Comparison of ENCODE assay signal across 8 cellular contexts in the genomic region with DNA sequence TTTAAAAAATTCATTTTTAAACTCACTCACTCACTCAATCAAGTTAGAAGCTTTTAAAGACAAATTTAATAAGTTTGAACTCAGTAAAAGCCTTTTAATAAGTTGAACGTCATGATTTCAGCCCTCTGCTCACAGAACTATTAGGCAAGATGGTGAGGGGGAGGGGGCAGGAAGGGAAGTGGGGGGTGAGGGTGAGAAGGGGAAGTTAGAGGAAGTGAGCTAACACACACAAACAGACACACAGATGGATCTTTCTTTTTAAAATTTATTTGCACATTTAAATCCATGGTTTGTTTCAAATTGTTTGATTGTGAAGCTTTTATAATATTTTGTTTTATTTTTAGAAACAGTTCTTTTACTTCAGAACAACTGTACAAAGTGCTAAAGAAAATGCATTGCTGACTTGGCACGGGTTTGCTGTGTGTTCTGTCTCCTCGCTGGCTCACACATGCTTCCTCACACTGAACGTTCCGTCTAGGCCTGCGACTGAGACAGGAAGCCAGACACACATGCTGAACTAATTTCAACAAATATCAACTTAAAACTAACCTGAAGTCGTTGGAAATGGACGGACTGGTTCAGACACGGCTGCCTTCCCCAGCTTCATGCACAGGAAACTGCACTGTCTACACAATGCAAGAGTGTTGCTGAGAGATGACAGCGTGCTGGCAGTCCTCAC. TPM values are rescaled to one million over a fixed set of nuclear protein-coding genes. Genes with fewer than 3 reads are reported as not detected.
DNase-seq lines count a peak whose midpoint lies in the region; ATAC-seq, FAIRE-seq and TF ChIP-seq lines count a peak whose summit lies in the region.

No MANE protein-coding gene starts in this region.

- H3K36me3 Mint-ChIP-seq in central memory CD8-positive, alpha-beta T cell (ENCODE audit: insufficient read depth), result peaks cover 9% of the 10 kb centered on the region

- H3K4ac ChIP-seq in mesenchymal stem cell (ENCODE audit: low read depth in 1 of 2, low read length in 2 of 2), result no peak overlapping the region

- no peak overlapping the region for H3K18ac ChIP-seq in mesenchymal stem cell (ENCODE audit: low read depth in 1 of 2, low read length in 2 of 2)

- H3K27me3 ChIP-seq in mesenchymal stem cell (ENCODE audit: control insufficient read depth in 1 of 2, insufficient read depth in 1 of 2, low read length in 2 of 2), result peaks cover 13 to 36% of the 10 kb centered on the region in 2 experiments
- no peaks in the 10 kb centered on the region for H3K27me3 ChIP-seq in tibial artery

- peak overlapping the region; percentile 61 for H3K4me3 Mint-ChIP-seq in central memory CD8-positive, alpha-beta T cell

- H2AK5ac ChIP-seq in mesenchymal stem cell (ENCODE audit: low read length, severe bottlenecking), result no peak overlapping the region

- no peak overlapping the region for H3K4me2 ChIP-seq in mesenchymal stem cell (ENCODE audit: low read length, poor library complexity, severe bottlenecking)

- DNase-seq in T-helper 2 cell, result peak in 3 of 5 experiments; percentile 28 to 86 (median 67)
- peak in 1 of 2 donors; percentile 64 for DNase-seq in central memory CD8-positive, alpha-beta T cell (ENCODE audit: low spot score in 2 of 2)
- DNase-seq in mesenchymal stem cell, result no peak
- DNase-seq in tibial artery, result peak in 1 of 2 donors; percentile 68
- no peak for DNase-seq in ureter (ENCODE audit: low spot score)
- DNase-seq in frontal cortex (ENCODE audit: low spot score in 2 of 2), result no peak

- no peaks in the 10 kb centered on the region for H3K4me1 ChIP-seq in mesenchymal stem cell (ENCODE audit: control insufficient read depth, insufficient read depth, low read depth, low read length)
- H3K4me1 ChIP-seq in tibial artery, result peaks cover 0 to 12% (median 2%) of the 10 kb centered on the region in 4 donors

- H2BK15ac ChIP-seq in mesenchymal stem cell (ENCODE audit: low read depth, poor library complexity, severe bottlenecking), result no peak overlapping the region

- no peak for FAIRE-seq in frontal cortex (lab: Jason Lieb, UNC)

- 68% methylated on average over 10 of the region's 10 CpGs for WGBS in mesenchymal stem cell

- H3K9ac ChIP-seq in mesenchymal stem cell (ENCODE audit: low read length), result peak overlapping the region; percentile 28

- intact Hi-C loops in tibial artery (cut with DNase I; ENCODE audit: low total_unique reads), result no loop called here

- H2BK12ac ChIP-seq in mesenchymal stem cell (ENCODE audit: low read length in 2 of 2), result no peak overlapping the region

- no peaks in the 10 kb centered on the region for H3K27me3 Mint-ChIP-seq in central memory CD8-positive, alpha-beta T cell

- H3K36me3 ChIP-seq in mesenchymal stem cell (ENCODE audit: control insufficient read depth in 1 of 2, insufficient read depth in 2 of 2, low read depth in 1 of 2, low read length in 2 of 2) (no peaks in the 10 kb centered on the region), tibial artery (no peaks in the 10 kb centered on the region)

- no peaks in the 10 kb centered on the region for H3K79me1 ChIP-seq in mesenchymal stem cell (replicated peaks; ENCODE audit: low read length, poor library complexity, severe bottlenecking)

- peak overlapping the region; percentile 91 for H3K27ac Mint-ChIP-seq in central memory CD8-positive, alpha-beta T cell (ENCODE audit: low read depth)

- H3K9me3 Mint-ChIP-seq in central memory CD8-positive, alpha-beta T cell, result no peaks in the 10 kb centered on the region

- ATAC-seq in GM18907 (IDR thresholded peaks at IDR 0.05; ENCODE audit: unreplicated experiment) (peak; percentile 70), GM21528 (IDR thresholded peaks at IDR 0.05; ENCODE audit: low FRiP score, unreplicated experiment) (no peak)
- ATAC-seq in central memory CD8-positive, alpha-beta T cell (replicated peaks; ENCODE audit: extremely low read depth, poor library complexity, severe bottlenecking), result peak; percentile 90

- no peak overlapping the region for H2AFZ ChIP-seq in mesenchymal stem cell (ENCODE audit: low read depth, low read length)

- H2BK120ac ChIP-seq in mesenchymal stem cell (ENCODE audit: low read depth, low read length), result no peak overlapping the region

- no peak overlapping the region for H3K27ac ChIP-seq in mesenchymal stem cell (ENCODE audit: low read length, poor library complexity, severe bottlenecking)
- peak overlapping the region; percentile 34 to 45 for H3K27ac ChIP-seq in tibial artery

- no peak overlapping the region for H4K8ac ChIP-seq in mesenchymal stem cell (ENCODE audit: low read length)

- H3K9me3 ChIP-seq in mesenchymal stem cell (ENCODE audit: control insufficient read depth, low read length), result peaks cover 5% of the 10 kb centered on the region
- peaks cover 0 to 6% (median 0%) of the 10 kb centered on the region in 3 donors for H3K9me3 ChIP-seq in tibial artery

- no peak overlapping the region for H3K14ac ChIP-seq in mesenchymal stem cell (ENCODE audit: low read length in 2 of 2)

- H3K4me1 Mint-ChIP-seq in central memory CD8-positive, alpha-beta T cell, result peaks cover 59% of the 10 kb centered on the region

- TF ChIP-seq CTCF in tibial artery (IDR thresholded peaks at IDR 0.05), result no peak

- no peak overlapping the region for H2BK5ac ChIP-seq in mesenchymal stem cell (ENCODE audit: low read depth, low read length, poor library complexity, severe bottlenecking)

- no peak overlapping the region for H4K91ac ChIP-seq in mesenchymal stem cell (ENCODE audit: low read length)

- no peak overlapping the region for H3K23ac ChIP-seq in mesenchymal stem cell (ENCODE audit: low read length in 2 of 2)

- H3K4me3 ChIP-seq in mesenchymal stem cell (ENCODE audit: insufficient read depth in 1 of 2, low read depth in 1 of 2, low read length in 2 of 2) (no peak overlapping the region), tibial artery (no peak overlapping the region)

RNA-seq across cellular contexts. Expression of a gene that starts 7.9 kb away (rescaled TPM):
- polyA plus RNA-seq in mesenchymal stem cell (2013, experiment 1 of 2), result not detected
- not detected for polyA plus RNA-seq in mesenchymal stem cell (2013, experiment 2 of 2)
- total RNA-seq in ureter (2.4 TPM), frontal cortex (not detected)

Comparison
In these comparisons a context has a peak if more than half of its experiments do, and no peak if none do; other contexts are left out.
1. DNase-seq: peak in T-helper 2 cell (3 of 5); none in mesenchymal stem cell (single experiment), ureter (single experiment) and frontal cortex (0 of 2).